In genomic region chr1:18166341-18166740, GRCh38 we compare ENCODE assay signal across 24 cellular contexts. TPM values are rescaled to one million over a fixed set of nuclear protein-coding genes. Genes with fewer than 3 reads are reported as not detected.
"Had no signal": no experiment of that assay in that cellular context is flagged by ENCODE, and none has a peak within 500 bp of the region (broad histone marks: within the 10 kb centered on the region; RNA-seq: fewer than 3 reads in every experiment).

No MANE protein-coding gene starts in this region.

- H3K36me3 ChIP-seq: left lung, prostate gland, transverse colon had no signal

- H3K4me1 Mint-ChIP-seq: activated naive CD4-positive, alpha-beta T cell treated with anti-CD3 and anti-CD28 coated beads, Interleukin-2, amount 50 U/mL, for 24 hours; immature natural killer cell; stimulated activated naive CD8-positive, alpha-beta T cell treated with anti-CD3 and anti-CD28 coated beads, Interleukin-15, amount 100 ng/mL, for 72 hours had no signal

- H3K79me2 ChIP-seq: hepatocyte had no signal

- H3K4me3 ChIP-seq: hepatocyte, left lung, prostate gland, transverse colon had no signal

- H3K9me3 ChIP-seq: left lung, prostate gland, transverse colon had no signal

- H3K36me3 Mint-ChIP-seq: activated naive CD4-positive, alpha-beta T cell treated with anti-CD3 and anti-CD28 coated beads, Interleukin-2, amount 50 U/mL, for 24 hours; immature natural killer cell; natural killer cell treated with Interleukin-12 subunit alpha and Interleukin-12 subunit beta and Interleukin-15 and Interleukin-18, amount 100 ng/mL, for 72 hours had no signal

- H2AFZ ChIP-seq: hepatocyte had no signal

- H3K9me3 Mint-ChIP-seq: activated naive CD4-positive, alpha-beta T cell treated with anti-CD3 and anti-CD28 coated beads, Interleukin-2, amount 50 U/mL, for 24 hours; immature natural killer cell; natural killer cell treated with Interleukin-12 subunit alpha and Interleukin-12 subunit beta and Interleukin-15 and Interleukin-18, amount 100 ng/mL, for 72 hours; stimulated activated naive CD8-positive, alpha-beta T cell treated with anti-CD3 and anti-CD28 coated beads, Interleukin-15, amount 100 ng/mL, for 72 hours had no signal

- H3K4me3 Mint-ChIP-seq: activated naive CD4-positive, alpha-beta T cell treated with anti-CD3 and anti-CD28 coated beads, Interleukin-2, amount 50 U/mL, for 24 hours; immature natural killer cell; natural killer cell treated with Interleukin-12 subunit alpha and Interleukin-12 subunit beta and Interleukin-15 and Interleukin-18, amount 100 ng/mL, for 72 hours; stimulated activated naive CD8-positive, alpha-beta T cell treated with anti-CD3 and anti-CD28 coated beads, Interleukin-15, amount 100 ng/mL, for 72 hours; T-helper 17 cell had no signal

- H3K4me2 ChIP-seq: hepatocyte had no signal

- DNase-seq: activated CD4-positive, alpha-beta T cell treated with anti-CD3 and anti-CD28 coated beads for 4 hours; activated CD4-positive, alpha-beta T cell treated with anti-CD3 and anti-CD28 coated beads, Interleukin-2, amount 50 U/mL, for 48 hours; activated CD4-positive, CD25-positive, alpha-beta regulatory T cell; activated effector memory CD4-positive, alpha-beta T cell treated with anti-CD3 and anti-CD28 coated beads, Interleukin-2, amount 50 U/mL, for 16 hours; cortex of kidney; effector CD4-positive, alpha-beta T cell; erythroblast; immature natural killer cell; left lung; stimulated activated CD4-positive, alpha-beta T cell treated with anti-CD3 and anti-CD28 coated beads, Interleukin-12 subunit alpha, Interleukin-12 subunit beta, amount 100 ng/mL, for 4 hours; stimulated activated CD4-positive, alpha-beta T cell treated with anti-CD3 and anti-CD28 coated beads, Interleukin-1b, Interleukin-23, amount 100 ng/mL, for 48 hours; stimulated activated naive CD8-positive, alpha-beta T cell treated with anti-CD3 and anti-CD28 coated beads, Interleukin-15, amount 100 ng/mL, for 72 hours; SW 1271; T-helper 17 cell; transverse colon had no signal

- H3K27me3 ChIP-seq: foreskin keratinocyte, transverse colon had no signal

- H3K27ac Mint-ChIP-seq: activated naive CD4-positive, alpha-beta T cell treated with anti-CD3 and anti-CD28 coated beads, Interleukin-2, amount 50 U/mL, for 24 hours; immature natural killer cell; natural killer cell treated with Interleukin-12 subunit alpha and Interleukin-12 subunit beta and Interleukin-15 and Interleukin-18, amount 100 ng/mL, for 72 hours; T-helper 17 cell had no signal

- ATAC-seq: foreskin keratinocyte; left lung; natural killer cell treated with Interleukin-12 subunit alpha and Interleukin-12 subunit beta and Interleukin-15 and Interleukin-18, amount 100 ng/mL, for 72 hours; stimulated activated naive CD8-positive, alpha-beta T cell treated with anti-CD3 and anti-CD28 coated beads, Interleukin-15, amount 100 ng/mL, for 72 hours; T-helper 17 cell had no signal

- H3K27ac ChIP-seq: foreskin keratinocyte, hepatocyte, left lung, transverse colon had no signal

RNA-seq across cellular contexts. Expression of gene IGSF21, which starts 58.7 kb away (rescaled TPM):
- total RNA-seq: astrocyte; foreskin keratinocyte; glomerular endothelial cell; hepatocyte; kidney epithelial cell; natural killer cell treated with Interleukin-12 subunit alpha and Interleukin-12 subunit beta and Interleukin-15 and Interleukin-18, amount 100 ng/mL, for 72 hours; osteocyte; T-helper 17 cell had no signal
